Comparison of ENCODE assay signal across 22 cellular contexts in the genomic region with DNA sequence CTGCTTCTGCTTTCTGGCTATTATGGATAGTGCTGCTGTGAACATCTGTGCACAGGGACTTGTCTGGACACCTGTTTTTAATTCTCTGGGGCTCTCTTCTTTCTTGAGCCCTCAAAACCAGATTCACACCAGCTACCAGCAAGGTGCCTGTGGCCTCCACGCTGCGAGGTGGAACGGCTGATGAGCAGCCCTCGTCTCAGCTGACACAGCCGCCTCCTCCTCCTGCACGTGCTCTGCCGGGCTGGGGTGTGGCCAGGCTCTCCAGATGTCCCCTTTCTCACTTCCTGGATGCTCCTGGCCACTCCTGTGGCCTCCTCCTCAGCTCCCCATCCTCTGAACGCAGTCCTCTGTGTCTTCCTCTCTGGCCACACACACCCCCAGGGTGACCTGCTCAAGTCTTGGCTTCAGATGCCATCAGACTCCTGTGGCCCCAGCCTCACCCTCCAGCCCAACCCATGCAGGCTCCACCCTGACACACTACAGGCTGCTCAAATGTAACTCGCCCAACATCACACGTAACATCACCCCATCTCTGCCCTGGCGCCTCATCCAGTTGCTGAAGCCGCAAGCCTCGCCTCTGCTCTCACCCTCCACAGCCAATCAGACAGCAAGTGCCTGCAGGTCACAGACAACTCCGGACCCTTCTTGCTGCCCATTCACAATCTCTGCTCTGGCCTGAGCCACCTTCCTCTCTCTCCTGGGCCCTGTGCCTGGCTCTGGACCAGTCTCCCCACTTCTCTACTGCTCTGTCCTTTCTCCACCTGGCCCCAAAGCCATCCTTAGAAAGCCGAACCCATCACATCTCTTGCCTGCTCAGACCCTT.
A peak's percentile ranks its signal among the peaks of the same experiment; 100 is the strongest.
DNase-seq lines count a peak whose midpoint lies in the region; ATAC-seq, FAIRE-seq and TF ChIP-seq lines count a peak whose summit lies in the region.
"Had no signal": no experiment of that assay in that cellular context is flagged by ENCODE, and none has a peak within 500 bp of the region (broad histone marks: within the 10 kb centered on the region; RNA-seq: fewer than 3 reads in every experiment).

No MANE protein-coding gene starts in this region.

- 72% methylated on average over 12 of the region's 15 CpGs; no CpG with 5 or more reads in 1 of the 2 experiments for WGBS in IMR-90 (ENCODE audit: extremely low coverage in 2 of 2, insufficient read length in 1 of 2), 2 experiments
- WGBS in spleen, 5 donors: 78 to 92% (median 81%) methylated on average over 15 of the region's 15 CpGs

- no peak overlapping the region for H2AK5ac ChIP-seq in IMR-90 (ENCODE audit: low read depth, low read length)

- no peak overlapping the region for H3K4ac ChIP-seq in IMR-90 (ENCODE audit: low read depth, low read length)

- TF ChIP-seq POLR2A in IMR-90 (IDR thresholded peaks at IDR 0.05; ENCODE audit: low read depth, low read length): no peak
- TF ChIP-seq POLR2A in spleen (IDR thresholded peaks at IDR 0.05): no peak

- H3K9me1 ChIP-seq in IMR-90 (ENCODE audit: insufficient read depth, low read length): no peaks in the 10 kb centered on the region

- H3K36me3 ChIP-seq in IMR-90 (ENCODE audit: control insufficient read depth, insufficient read depth, low read length) (no peaks in the 10 kb centered on the region), kidney (ENCODE audit: control insufficient read depth in 1 of 2, insufficient read depth in 2 of 2, low read length in 2 of 2) (no peaks in the 10 kb centered on the region), spleen (no peaks in the 10 kb centered on the region)

- no peak for TF ChIP-seq RAD21 in IMR-90 (IDR thresholded peaks at IDR 0.05; ENCODE audit: low read length)

- H3K18ac ChIP-seq in IMR-90 (ENCODE audit: low read depth, low read length): no peak overlapping the region

- peaks cover 4% of the 10 kb centered on the region for H3K27me3 Mint-ChIP-seq in nephron progenitor cell (ENCODE audit: low read depth, poor library complexity)

- DNase-seq in IMR-90 (no peak), kidney (peak; percentile 49), nephron progenitor cell (no peak), spleen (peak; percentile 48), kidney glomerular epithelial cell (lab: John Stamatoyannopoulos, UW) (no peak)
- DNase-seq in NK-92 treated with Interleukin-12 subunit alpha and Interleukin-12 subunit beta, amount 100 ng/mL, for 24 hours (lab: John Stamatoyannopoulos, UW): no peak
- DNase-seq: CD4-positive, alpha-beta T cell; COR-L47; DMS 273 treated with DMSO at 0.1 percent for 48 hours; DND-41; H9; Karpas-422; NCI-H1048; NCI-H1436; NCI-H187 treated with DMSO at 0.1 percent for 48 hours; NCI-H226; NCI-H510A treated with DMSO at 0.1 percent for 48 hours; NCI-H748 treated with DMSO at 0.1 percent for 48 hours had no signal

- no peaks in the 10 kb centered on the region for H3K36me3 Mint-ChIP-seq in nephron progenitor cell (ENCODE audit: low read depth)
- H3K36me3 Mint-ChIP-seq: IgD-negative memory B cell had no signal

- ATAC-seq in IMR-90 (ENCODE audit: low read depth): no peak
- ATAC-seq in HG03565 (IDR thresholded peaks at IDR 0.05; ENCODE audit: unreplicated experiment): no peak
- ATAC-seq: GM12878 had no signal

- dilution Hi-C loops in IMR-90 (cut with HindIII; ENCODE audit: low sequenced_read_pairs, unreplicated experiment): no loop called here

- no peak overlapping the region for H3K4me2 ChIP-seq in IMR-90 (ENCODE audit: low read depth, low read length)

- H2BK20ac ChIP-seq in IMR-90 (ENCODE audit: low read depth, low read length): no peak overlapping the region

- no peak overlapping the region for H3K4me3 Mint-ChIP-seq in nephron progenitor cell
- H3K4me3 Mint-ChIP-seq: CD4-positive, alpha-beta T cell; H9; IgD-negative memory B cell had no signal

- no peak overlapping the region for H3K23ac ChIP-seq in IMR-90 (ENCODE audit: low read depth, low read length)

- no peaks in the 10 kb centered on the region for H3K79me1 ChIP-seq in IMR-90 (ENCODE audit: low read depth in 1 of 2, low read length in 2 of 2)

- no peaks in the 10 kb centered on the region for H4K20me1 ChIP-seq in IMR-90 (ENCODE audit: insufficient read depth, low read length)

- no peaks in the 10 kb centered on the region for H3K9me3 Mint-ChIP-seq in nephron progenitor cell
- H3K9me3 Mint-ChIP-seq: CD4-positive, alpha-beta T cell had no signal

- H3K4me1 ChIP-seq in IMR-90 (ENCODE audit: control insufficient read depth, insufficient read depth, low read length): no peaks in the 10 kb centered on the region
- no peaks in the 10 kb centered on the region for H3K4me1 ChIP-seq in kidney (ENCODE audit: control insufficient read depth in 1 of 2, insufficient read depth in 1 of 2, low read depth in 1 of 2, low read length in 2 of 2)
- H3K4me1 ChIP-seq in spleen: no peaks in the 10 kb centered on the region

- TF ChIP-seq CTCF in IMR-90 (conservative IDR thresholded peaks at IDR 0.05; ENCODE audit: low read depth, low read length) (no peak), kidney (IDR thresholded peaks at IDR 0.05; ENCODE audit: borderline replicate concordance, extremely low read depth, insufficient read depth) (no peak), nephron progenitor cell (IDR thresholded peaks at IDR 0.05) (no peak), spleen (IDR thresholded peaks at IDR 0.05 in 8 of 11, conservative IDR thresholded peaks at IDR 0.05 in 3 of 11) (no peak)

- H2AK9ac ChIP-seq in IMR-90 (replicated peaks; ENCODE audit: low read depth, low read length, poor library complexity): peak overlapping the region; percentile 57

- H2BK15ac ChIP-seq in IMR-90 (ENCODE audit: low read depth, low read length): no peak overlapping the region

- no peak overlapping the region for H2AFZ ChIP-seq in IMR-90 (replicated peaks; ENCODE audit: low read length, poor library complexity)

- intact Hi-C loops in IMR-90 (cut with micrococcal nuclease): no loop called here
- intact Hi-C loops in kidney (cut with DNase I): no loop called here
- intact Hi-C loops in spleen (cut with DNase I; ENCODE audit: low total_unique reads): no loop called here

- no peak overlapping the region for H2BK5ac ChIP-seq in IMR-90 (ENCODE audit: low read depth, low read length, poor library complexity, severe bottlenecking)

- no peak overlapping the region for H3K9ac ChIP-seq in IMR-90 (ENCODE audit: low read depth, low read length)
- no peak overlapping the region for H3K9ac ChIP-seq in kidney (ENCODE audit: low read length in 2 of 2)

- H3K14ac ChIP-seq in IMR-90 (replicated peaks; ENCODE audit: low read depth, low read length): no peak overlapping the region

- H3K27me3 ChIP-seq in IMR-90 (ENCODE audit: control insufficient read depth, insufficient read depth, low read length): no peaks in the 10 kb centered on the region; the same call in 1 of the 2 replicates
- peaks cover 0 to 13% (median 0%) of the 10 kb centered on the region in 7 donors for H3K27me3 ChIP-seq in spleen (replicated peaks in 1 of 7)

- BruUV-seq in IMR-90 (replicated peaks; lab: Mats Ljungman, UMichigan): no TSS peak

- CTCF ChIA-PET in IMR-90 (lab: Yijun Ruan, JAX): no interaction called here

- peaks cover 14% of the 10 kb centered on the region for H3K4me1 Mint-ChIP-seq in nephron progenitor cell
- H3K4me1 Mint-ChIP-seq: IgD-negative memory B cell had no signal

- H3K9me3 ChIP-seq in IMR-90 (ENCODE audit: control insufficient read depth, insufficient read depth, low read length): no peaks in the 10 kb centered on the region; the same call in 1 of the 2 replicates
- peaks cover 0 to 6% of the 10 kb centered on the region in 2 donors for H3K9me3 ChIP-seq in kidney (ENCODE audit: control insufficient read depth in 1 of 2, low read length in 2 of 2)
- H3K9me3 ChIP-seq in spleen: peaks cover 0 to 7% (median under 1%) of the 10 kb centered on the region in 8 donors

- POLR2A ChIA-PET in IMR-90 (lab: Charles Lee; ENCODE audit: unreplicated experiment): no interaction called here

- no peak overlapping the region for H4K5ac ChIP-seq in IMR-90 (ENCODE audit: low read depth, low read length)

- H2BK120ac ChIP-seq in IMR-90 (ENCODE audit: low read depth, low read length): no peak overlapping the region

- H4K8ac ChIP-seq in IMR-90 (ENCODE audit: low read depth in 2 of 2, low read length in 2 of 2): no peak overlapping the region

- no peak for FAIRE-seq in kidney (lab: Jason Lieb, UNC)
- FAIRE-seq: GM12878, HTR-8/SVneo had no signal

- peak overlapping the region; percentile 8 for H3K27ac Mint-ChIP-seq in nephron progenitor cell
- H3K27ac Mint-ChIP-seq: CD4-positive, alpha-beta T cell; IgD-negative memory B cell had no signal

- in situ Hi-C loops in IMR-90 (cut with MboI; ENCODE audit: low sequenced_read_pairs): no loop called here

- no peak overlapping the region for H4K91ac ChIP-seq in IMR-90 (ENCODE audit: insufficient read depth, low read depth, low read length)

- H3K56ac ChIP-seq in IMR-90 (ENCODE audit: extremely low read depth, insufficient read depth, low read length): no peak overlapping the region

- H3K27ac ChIP-seq in IMR-90 (ENCODE audit: insufficient read depth, low read length) (no peak overlapping the region), kidney (ENCODE audit: low read depth in 2 of 2, low read length in 2 of 2) (no peak overlapping the region), spleen (no peak overlapping the region)

- H3K4me3 ChIP-seq in IMR-90 (ENCODE audit: insufficient read depth, low read depth, low read length) (no peak overlapping the region), kidney (ENCODE audit: low read length in 2 of 2) (no peak overlapping the region), spleen (no peak overlapping the region)
- H3K4me3 ChIP-seq: GM12878 had no signal

TF ChIP-seq in IMR-90, 13 proteins besides CTCF, POLR2A, EP300 and RAD21 (continues in another document):
- TF ChIP-seq CEBPB (IDR thresholded peaks at IDR 0.05; ENCODE audit: low read depth, low read length) (no peak), RFX5 (IDR thresholded peaks at IDR 0.05; ENCODE audit: low read depth, low read length) (no peak), RCOR1 (IDR thresholded peaks at IDR 0.05; ENCODE audit: insufficient replicate concordance, low read length) (no peak), SMC3 (IDR thresholded peaks at IDR 0.05; ENCODE audit: low read depth, low read length) (no peak), MAFK (IDR thresholded peaks at IDR 0.05; ENCODE audit: low read depth, low read length) (no peak), BHLHE40 (IDR thresholded peaks at IDR 0.05; ENCODE audit: low read depth, low read length) (no peak), NFE2L2 (IDR thresholded peaks at IDR 0.05; ENCODE audit: low read depth, low read length) (no peak), MAZ (IDR thresholded peaks at IDR 0.05; ENCODE audit: borderline replicate concordance, low read depth, low read length) (no peak)
- TF ChIP-seq, protein P1, sequence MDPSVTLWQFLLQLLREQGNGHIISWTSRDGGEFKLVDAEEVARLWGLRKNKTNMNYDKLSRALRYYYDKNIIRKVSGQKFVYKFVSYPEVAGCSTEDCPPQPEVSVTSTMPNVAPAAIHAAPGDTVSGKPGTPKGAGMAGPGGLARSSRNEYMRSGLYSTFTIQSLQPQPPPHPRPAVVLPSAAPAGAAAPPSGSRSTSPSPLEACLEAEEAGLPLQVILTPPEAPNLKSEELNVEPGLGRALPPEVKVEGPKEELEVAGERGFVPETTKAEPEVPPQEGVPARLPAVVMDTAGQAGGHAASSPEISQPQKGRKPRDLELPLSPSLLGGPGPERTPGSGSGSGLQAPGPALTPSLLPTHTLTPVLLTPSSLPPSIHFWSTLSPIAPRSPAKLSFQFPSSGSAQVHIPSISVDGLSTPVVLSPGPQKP (IDR thresholded peaks at IDR 0.05; ENCODE audit: borderline replicate concordance, low read depth, low read length): no peak

Comparison
In these comparisons a context has a peak if more than half of its experiments do, and no peak if none do; other contexts are left out.
1. DNase-seq: peak in kidney (single experiment) and spleen (single experiment); none in IMR-90 (single experiment), nephron progenitor cell (single experiment), NK-92 treated with Interleukin-12 subunit alpha and Interleukin-12 subunit beta, amount 100 ng/mL, for 24 hours (single experiment) and kidney glomerular epithelial cell (single experiment).